ENCODE assay signal across 1 cellular context in the genomic region with DNA sequence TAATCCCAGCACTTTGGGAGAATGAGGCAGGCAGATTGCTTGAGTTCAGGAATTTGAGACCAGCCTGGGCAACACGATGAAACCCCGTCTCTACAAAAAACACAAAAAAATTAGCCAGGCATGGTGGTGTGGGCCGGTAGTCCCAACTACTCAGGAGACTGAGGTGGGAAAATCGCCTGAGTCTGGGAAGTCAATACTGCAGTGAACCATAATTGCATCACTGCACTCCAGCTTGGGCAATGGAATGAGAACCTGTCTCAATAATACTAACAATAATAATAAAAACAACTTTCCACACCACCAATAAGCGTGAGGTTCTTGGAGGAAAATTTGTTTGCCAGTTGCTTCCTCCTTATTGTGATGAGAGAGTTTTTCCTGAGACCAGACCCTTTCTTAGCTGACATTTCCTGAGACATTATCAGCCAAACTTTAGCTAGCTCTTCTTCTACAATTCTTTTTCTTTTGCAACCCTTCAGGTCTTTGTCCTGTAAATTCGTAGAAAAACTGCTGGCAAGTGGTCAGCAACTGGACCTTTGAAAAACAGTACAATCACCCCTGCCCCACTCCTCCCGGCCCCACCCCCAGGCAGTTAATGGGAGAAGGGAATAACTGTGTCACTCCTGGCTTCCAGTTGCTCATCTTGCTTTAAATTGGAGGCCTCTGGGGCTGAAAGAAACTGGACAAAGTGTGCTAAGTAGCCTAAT.
A peak's percentile ranks its signal among the peaks of the same experiment; 100 is the strongest.
TF ChIP-seq lines count a peak whose summit lies in the region.

No MANE protein-coding gene starts in this region.

TF ChIP-seq in HEK293, 187 proteins besides CTCF, POLR2A, EP300 and RAD21 (continued from another document):
- TF ChIP-seq, protein P1, sequence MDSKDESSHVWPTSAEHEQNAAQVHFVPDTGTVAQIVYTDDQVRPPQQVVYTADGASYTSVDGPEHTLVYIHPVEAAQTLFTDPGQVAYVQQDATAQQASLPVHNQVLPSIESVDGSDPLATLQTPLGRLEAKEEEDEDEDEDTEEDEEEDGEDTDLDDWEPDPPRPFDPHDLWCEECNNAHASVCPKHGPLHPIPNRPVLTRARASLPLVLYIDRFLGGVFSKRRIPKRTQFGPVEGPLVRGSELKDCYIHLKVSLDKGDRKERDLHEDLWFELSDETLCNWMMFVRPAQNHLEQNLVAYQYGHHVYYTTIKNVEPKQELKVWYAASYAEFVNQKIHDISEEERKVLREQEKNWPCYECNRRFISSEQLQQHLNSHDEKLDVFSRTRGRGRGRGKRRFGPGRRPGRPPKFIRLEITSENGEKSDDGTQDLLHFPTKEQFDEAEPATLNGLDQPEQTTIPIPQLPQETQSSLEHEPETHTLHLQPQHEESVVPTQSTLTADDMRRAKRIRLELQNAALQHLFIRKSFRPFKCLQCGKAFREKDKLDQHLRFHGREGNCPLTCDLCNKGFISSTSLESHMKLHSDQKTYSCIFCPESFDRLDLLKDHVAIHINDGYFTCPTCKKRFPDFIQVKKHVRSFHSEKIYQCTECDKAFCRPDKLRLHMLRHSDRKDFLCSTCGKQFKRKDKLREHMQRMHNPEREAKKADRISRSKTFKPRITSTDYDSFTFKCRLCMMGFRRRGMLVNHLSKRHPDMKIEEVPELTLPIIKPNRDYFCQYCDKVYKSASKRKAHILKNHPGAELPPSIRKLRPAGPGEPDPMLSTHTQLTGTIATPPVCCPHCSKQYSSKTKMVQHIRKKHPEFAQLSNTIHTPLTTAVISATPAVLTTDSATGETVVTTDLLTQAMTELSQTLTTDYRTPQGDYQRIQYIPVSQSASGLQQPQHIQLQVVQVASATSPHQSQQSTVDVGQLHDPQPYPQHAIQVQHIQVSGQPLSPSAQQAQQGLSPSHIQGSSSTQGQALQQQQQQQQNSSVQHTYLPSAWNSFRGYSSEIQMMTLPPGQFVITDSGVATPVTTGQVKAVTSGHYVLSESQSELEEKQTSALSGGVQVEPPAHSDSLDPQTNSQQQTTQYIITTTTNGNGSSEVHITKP (tag by site-specific recombination; IDR thresholded peaks at IDR 0.05), result peak; percentile 32; the same call in 1 of the 2 replicates
